ENCODE assay signal across 2 cellular contexts in genomic region chr5:82313016-82313415, GRCh38.
A peak's percentile ranks its signal among the peaks of the same experiment; 100 is the strongest.
TF ChIP-seq lines count a peak whose summit lies in the region.

No MANE protein-coding gene starts in this region.

TF ChIP-seq in SK-N-SH, 30 proteins besides CTCF, POLR2A, EP300 and RAD21:
- TF ChIP-seq ZBTB33 (IDR thresholded peaks at IDR 0.05; ENCODE audit: borderline replicate concordance, low read depth) (no peak), JUND (IDR thresholded peaks at IDR 0.05) (no peak), RXRA (IDR thresholded peaks at IDR 0.05; ENCODE audit: borderline replicate concordance, low read depth) (no peak), ELF1 (IDR thresholded peaks at IDR 0.05) (0 out of 2 replicates have a peak, but pooled peaks have one; percentile 11), NRF1 (IDR thresholded peaks at IDR 0.05; ENCODE audit: low read depth, low read length) (no peak), REST (IDR thresholded peaks at IDR 0.05; ENCODE audit: low read depth, low read length) (no peak), PBX3 (IDR thresholded peaks at IDR 0.05) (peak; percentile 47; the same call in 1 of the 2 replicates)

TF ChIP-seq in endothelial cell of umbilical vein, 7 proteins besides CTCF, POLR2A, EP300 and RAD21:
- peak; percentile 80 for TF ChIP-seq GATA2 (IDR thresholded peaks at IDR 0.05; ENCODE audit: insufficient read depth, insufficient read length, low read depth, low read length)
- no peak for TF ChIP-seq MAX (IDR thresholded peaks at IDR 0.05; ENCODE audit: insufficient read depth, insufficient read length)
